In the genomic region with DNA sequence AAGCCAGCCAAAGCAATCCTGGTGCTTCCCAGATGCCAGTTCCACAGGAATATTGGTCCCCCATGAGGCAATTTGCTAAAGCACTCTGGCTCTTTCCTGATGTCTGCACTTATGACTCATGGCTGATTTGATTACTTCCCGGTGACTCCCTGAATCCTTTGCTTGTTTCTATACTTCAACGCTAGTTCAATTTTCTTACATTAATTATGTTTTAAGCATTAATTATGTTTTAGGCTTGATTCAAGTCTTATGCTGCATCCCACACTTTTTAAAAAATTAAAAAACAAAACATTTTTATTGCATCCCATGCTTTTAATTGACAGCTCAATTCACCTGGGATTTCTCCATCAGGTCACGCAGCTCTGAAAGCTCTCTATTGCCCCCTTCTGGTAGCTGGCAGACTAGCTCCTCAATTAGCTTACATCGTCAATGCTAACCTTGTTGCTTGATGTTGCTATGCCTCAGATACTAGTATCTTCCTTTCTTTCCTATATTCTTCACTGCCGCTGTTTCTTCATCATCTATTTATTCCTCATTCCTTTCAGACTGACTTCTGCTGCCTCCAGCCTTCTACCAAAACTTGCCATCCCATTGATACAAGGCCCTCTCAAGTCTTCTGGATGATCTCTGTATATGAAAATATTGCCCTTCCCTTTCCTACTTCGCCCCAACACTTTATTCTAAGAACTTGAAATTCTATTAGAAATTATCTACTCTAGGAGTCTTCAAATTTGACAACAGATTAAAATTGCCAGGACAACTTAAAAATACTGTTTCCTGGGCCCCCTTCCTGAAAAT, we compare ENCODE assay signal across 8 cellular contexts. TPM values are rescaled to one million over a fixed set of nuclear protein-coding genes. Genes with fewer than 3 reads are reported as not detected.
DNase-seq lines count a peak whose midpoint lies in the region; ATAC-seq, FAIRE-seq and TF ChIP-seq lines count a peak whose summit lies in the region.

No MANE protein-coding gene starts in this region.

- H3K9ac ChIP-seq in K562 (ENCODE audit: insufficient read depth in 1 of 2, low read depth in 2 of 2, low read length in 2 of 2) = no peak overlapping the region

- in situ Hi-C loops in K562 (cut with MboI) = loop anchor here (25.0 kb wide), 1 partner anchor 475 kb away; no protein-coding TSS in a partner anchor

- no peaks in the 10 kb centered on the region; a peak in 1 of 5 replicates for H3K27me3 ChIP-seq in K562 (ENCODE audit: control insufficient read depth in 2 of 2, insufficient read depth in 2 of 2, low read length in 2 of 2)

- peak; percentile 21 for DNase-seq in GM04503 (ENCODE audit: low read depth)
- peak; percentile 69 for DNase-seq in HCEC 1CT
- DNase-seq in NCI-H1417 (lab: John Stamatoyannopoulos, UW) = peak; percentile 69 to 94 (median 91)
- DNase-seq in T-helper 22 cell (ENCODE audit: low read depth) = peak; percentile 32
- peak; percentile 47 to 66 (median 56) for DNase-seq in K562 (ENCODE audit: extremely low read depth in 1 of 4, low spot score in 3 of 4)
- DNase-seq in iPS-NIHi11 (ENCODE audit: low spot score) = peak; percentile 73
- DNase-seq in stimulated activated CD4-positive, alpha-beta T cell treated with anti-CD3 and anti-CD28 coated beads, Interleukin-15, amount 100 ng/mL, for 48 hours (ENCODE audit: low read depth in 2 of 2) = peak; percentile 29 to 45
- DNase-seq in cortex of kidney (lab: John Stamatoyannopoulos, UW) = no peak

- no peaks in the 10 kb centered on the region for H3K36me3 ChIP-seq in K562 (ENCODE audit: control insufficient read depth, insufficient read depth, low read length)

- ATAC-seq in K562 = peak; percentile 82

- H3K9me1 ChIP-seq in K562 (ENCODE audit: control insufficient read depth, insufficient read depth, low read length) = no peaks in the 10 kb centered on the region

- H3K4me3 ChIP-seq in K562 = no peak overlapping the region

- no peaks in the 10 kb centered on the region for H3K79me2 ChIP-seq in K562 (ENCODE audit: control insufficient read depth, insufficient read depth, low read length)

- 6% methylated on average over 6 of the region's 6 CpGs for WGBS in K562 (ENCODE audit: insufficient coverage, low coverage, missing lambda C conversion rate)

- H2AFZ ChIP-seq in K562 (ENCODE audit: low read depth, low read length) = no peak overlapping the region

- TF ChIP-seq POLR2A in K562 (conservative IDR thresholded peaks at IDR 0.05) = no peak

- CTCF ChIA-PET in K562 (lab: Yijun Ruan, JAX; ENCODE audit: low intra/inter-chr PET ratio) = interaction anchor here (0.6 to 1.7 kb wide), 2 partner anchors 33 to 473 kb away, joined by 3 to 11 read pairs; partner anchors contain the start of gene TSHR

- H3K4me1 ChIP-seq in K562 (replicated peaks in 1 of 2; ENCODE audit: control insufficient read depth in 2 of 2, insufficient read depth in 2 of 2, low read length in 2 of 2) = no peaks in the 10 kb centered on the region

- BruUV-seq in K562 (replicated peaks; lab: Mats Ljungman, UMichigan) = no TSS peak

- H3K27ac ChIP-seq in K562 (ENCODE audit: extremely low read depth, low read depth, low read length) = no peak overlapping the region

- TF ChIP-seq CTCF in K562 (IDR thresholded peaks at IDR 0.05 in 2 of 3, conservative IDR thresholded peaks at IDR 0.05 in 1 of 3; ENCODE audit: insufficient read depth in 2 of 3, low read depth in 1 of 3, low read length in 3 of 3) = peak; percentile 51 to 76 (median 72); a peak in 5 of 6 replicates

- intact Hi-C loops in K562 (cut with micrococcal nuclease) = loop anchor here (1.0 to 10.0 kb wide), 3 partner anchors 33 to 930 kb away; no protein-coding TSS in a partner anchor

- no peak for TF ChIP-seq EP300 in K562 (IDR thresholded peaks at IDR 0.05; ENCODE audit: low read length)

- POLR2A ChIA-PET in K562 (lab: Yijun Ruan, JAX) = no interaction called here

- no peak overlapping the region for H3K4me2 ChIP-seq in K562 (ENCODE audit: insufficient read depth, low read length)

- peak; percentile 93 for FAIRE-seq in K562 (lab: Jason Lieb, UNC)

- TF ChIP-seq RAD21 in K562 (CRISPR knock-in tag; conservative IDR thresholded peaks at IDR 0.05 in 1 of 2, IDR thresholded peaks at IDR 0.05 in 1 of 2) = peak; percentile 59 to 73

- no peaks in the 10 kb centered on the region for H4K20me1 ChIP-seq in K562 (replicated peaks; ENCODE audit: control insufficient read depth, insufficient read depth, low read length)

- H3K9me3 ChIP-seq in K562 (replicated peaks; ENCODE audit: control insufficient read depth, insufficient read depth, low read depth, low read length) = no peaks in the 10 kb centered on the region

TF ChIP-seq in K562, 482 proteins besides CTCF, POLR2A, EP300 and RAD21:
- TF ChIP-seq E2F6 (IDR thresholded peaks at IDR 0.05; ENCODE audit: borderline replicate concordance in 1 of 2, extremely low read depth in 1 of 2, insufficient read depth in 1 of 2, insufficient read length in 1 of 2, low read depth in 1 of 2, low read length in 1 of 2, poor library complexity in 1 of 2, severe bottlenecking in 1 of 2) (no peak), SMC3 (conservative IDR thresholded peaks at IDR 0.05; ENCODE audit: insufficient read depth, low read depth, low read length) (peak; percentile 53), FOSL1 (tag; conservative IDR thresholded peaks at IDR 0.05) (peak; percentile 28; the same call in 1 of the 2 replicates), ZNF699 (CRISPR knock-in tag; IDR thresholded peaks at IDR 0.05; ENCODE audit: insufficient replicate concordance) (no peak), CREM (IDR thresholded peaks at IDR 0.05; ENCODE audit: low read depth) (no peak), PHF8 (IDR thresholded peaks at IDR 0.05; ENCODE audit: borderline replicate concordance, low read length) (no peak)
- TF ChIP-seq, protein P1, sequence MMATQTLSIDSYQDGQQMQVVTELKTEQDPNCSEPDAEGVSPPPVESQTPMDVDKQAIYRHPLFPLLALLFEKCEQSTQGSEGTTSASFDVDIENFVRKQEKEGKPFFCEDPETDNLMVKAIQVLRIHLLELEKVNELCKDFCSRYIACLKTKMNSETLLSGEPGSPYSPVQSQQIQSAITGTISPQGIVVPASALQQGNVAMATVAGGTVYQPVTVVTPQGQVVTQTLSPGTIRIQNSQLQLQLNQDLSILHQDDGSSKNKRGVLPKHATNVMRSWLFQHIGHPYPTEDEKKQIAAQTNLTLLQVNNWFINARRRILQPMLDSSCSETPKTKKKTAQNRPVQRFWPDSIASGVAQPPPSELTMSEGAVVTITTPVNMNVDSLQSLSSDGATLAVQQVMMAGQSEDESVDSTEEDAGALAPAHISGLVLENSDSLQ (IDR thresholded peaks at IDR 0.05) = peak; percentile 31

RNA-seq across cellular contexts. Expression of gene TSHR, which starts 32.0 kb away (rescaled TPM):
- not detected in 2 replicates for total RNA-seq in K562 (2011; cell fraction: chromatin; rRNA removed; ENCODE audit: low replicate concordance)
- total RNA-seq in K562 (2011; cell fraction: nucleolus; rRNA removed) = not detected in 2 replicates
- total RNA-seq in K562 (2011; cell fraction: nucleoplasm; rRNA removed) = not detected in 2 replicates
- total RNA-seq in K562 (2014; rRNA removed) (not detected in 2 replicates), K562 (2014; rRNA removed; fragmentation: Illumina TruSeq; extraction: Trizol) (not detected in 2 replicates), K562 (2015; rRNA removed; fragmentation: Illumina TruSeq; extraction: Trizol) (not detected in 2 replicates), K562 (2021) (not detected in 2 replicates)
- polyA plus RNA-seq in K562 (2011; rRNA removed) (not detected in 2 replicates), K562 (2014; fragmentation: Illumina TruSeq; extraction: Trizol) (not detected in 2 replicates), K562 (2014; fragmentation: Nextera tagmentation; extraction: Ambion mirVana) (under 1 TPM in 1 of 2 experiments, not detected in 1; 0.10 TPM), K562 (2014; rRNA removed) (0.01 TPM in 1 of 2 replicates, not detected in the other)
- not detected in 2 replicates for polyA plus RNA-seq in K562 (2011; cell fraction: cytosol; rRNA removed)
- 0.33 TPM in 1 of 2 replicates, not detected in the other for polyA plus RNA-seq in K562 (2011; cell fraction: nucleus; rRNA removed)
- 0.10 and 0.16 TPM in 2 replicates for polyA plus RNA-seq in K562 (2012)
- not detected in 2 replicates for polyA minus RNA-seq in K562 (2011; rRNA and poly(A)+ RNA removed)
- not detected in 2 replicates for polyA minus RNA-seq in K562 (2011; cell fraction: cytosol; rRNA and poly(A)+ RNA removed)
- polyA minus RNA-seq in K562 (2011; cell fraction: nucleus; rRNA and poly(A)+ RNA removed) = not detected in 2 replicates

RNA-seq across cellular contexts. Expression of gene CEP128, which starts 45.9 kb away (rescaled TPM):
- total RNA-seq in K562 (2011; cell fraction: chromatin; rRNA removed; ENCODE audit: low replicate concordance) = 15.9 and 26.7 TPM in 2 replicates
- total RNA-seq in K562 (2011; cell fraction: nucleolus; rRNA removed) = 3.2 and 5.2 TPM in 2 replicates
- 9.3 and 11.1 TPM in 2 replicates for total RNA-seq in K562 (2011; cell fraction: nucleoplasm; rRNA removed)
- total RNA-seq in K562 (2014; rRNA removed) (3.9 and 5.7 TPM in 2 replicates), K562 (2014; rRNA removed; fragmentation: Illumina TruSeq; extraction: Trizol) (6.0 and 9.6 TPM in 2 replicates), K562 (2015; rRNA removed; fragmentation: Illumina TruSeq; extraction: Trizol) (7.4 and 8.0 TPM in 2 replicates), K562 (2021) (9.2 and 9.7 TPM in 2 replicates)
- polyA plus RNA-seq in K562 (2011; rRNA removed) (2.9 and 3.5 TPM in 2 replicates), K562 (2014; fragmentation: Illumina TruSeq; extraction: Trizol) (3.2 and 5.1 TPM in 2 replicates), K562 (2014; fragmentation: Nextera tagmentation; extraction: Ambion mirVana) (1 to 10 TPM; 2.3 to 3.7 TPM), K562 (2014; rRNA removed) (3.5 and 4.6 TPM in 2 replicates)
- polyA plus RNA-seq in K562 (2011; cell fraction: cytosol; rRNA removed) = 1.0 and 1.1 TPM in 2 replicates
- polyA plus RNA-seq in K562 (2011; cell fraction: nucleus; rRNA removed) = 6.8 and 10.2 TPM in 2 replicates
- 3.3 and 4.6 TPM in 2 replicates for polyA plus RNA-seq in K562 (2012)
- 11.3 and 11.9 TPM in 2 replicates for polyA minus RNA-seq in K562 (2011; rRNA and poly(A)+ RNA removed)
- polyA minus RNA-seq in K562 (2011; cell fraction: cytosol; rRNA and poly(A)+ RNA removed) = 1.7 and 2.1 TPM in 2 replicates
- 14.0 and 22.1 TPM in 2 replicates for polyA minus RNA-seq in K562 (2011; cell fraction: nucleus; rRNA and poly(A)+ RNA removed)
